In genomic region chr11:117464778-117465177, GRCh38 we compare ENCODE assay signal across 30 cellular contexts.
"Had no signal": no experiment of that assay in that cellular context is flagged by ENCODE, and none has a peak within 500 bp of the region (broad histone marks: within the 10 kb centered on the region; RNA-seq: fewer than 3 reads in every experiment).

No MANE protein-coding gene starts in this region.

- H3K4me1 ChIP-seq: adrenal gland, ascending aorta, body of pancreas, breast epithelium had no signal

- DNase-seq: activated effector memory CD4-positive, alpha-beta T cell treated with anti-CD3 and anti-CD28 coated beads, Interleukin-2, amount 50 U/mL, for 16 hours; activated effector memory CD4-positive, alpha-beta T cell treated with Interleukin-2 at 50 U/mL for 16 hours; activated gamma-delta T cell; activated gamma-delta T cell treated with Interleukin-2 at 50 U/mL for 16 hours; activated naive CD4-positive, alpha-beta T cell; activated naive CD4-positive, alpha-beta T cell treated with anti-CD3 and anti-CD28 coated beads for 36 hours; activated naive CD4-positive, alpha-beta T cell treated with anti-CD3 and anti-CD28 coated beads, Interleukin-2, amount 10 ng/mL, durations not matched to agents 7 days and 5 days; activated naive CD4-positive, alpha-beta T cell treated with anti-CD3 and anti-CD28 coated beads, Interleukin-2, amount 50 U/mL, for 16 hours; activated naive CD4-positive, alpha-beta T cell treated with Interleukin-2 at 50 U/mL for 16 hours; activated naive CD8-positive, alpha-beta T cell treated with anti-CD3 and anti-CD28 coated beads for 36 hours; activated naive CD8-positive, alpha-beta T cell treated with anti-CD3 and anti-CD28 coated beads, Interleukin-2, amount 10 ng/mL, durations not matched to agents 7 days and 5 days; activated naive CD8-positive, alpha-beta T cell treated with anti-CD3 and anti-CD28 coated beads, Interleukin-2, amount 50 U/mL, for 24 hours; activated T-cell treated with anti-CD3 and anti-CD28 coated beads for 4 hours; activated T-cell treated with anti-CD3 and anti-CD28 coated beads, Interleukin-2, amount 50 U/mL, for 1 hour; activated T-cell treated with anti-CD3 and anti-CD28 coated beads, Interleukin-2, amount 50 U/mL, for 24 hours; activated T-cell treated with anti-CD3 and anti-CD28 coated beads, Interleukin-2, amount 50 U/mL, for 4 hours; activated T-cell treated with anti-CD3 and anti-CD28 coated beads, Interleukin-2, amount 50 U/mL, for 48 hours; activated T-cell treated with anti-CD3 and anti-CD28 coated beads, Interleukin-2, amount 50 U/mL, for 72 hours; adrenal gland; amniotic stem cell; amygdala; anterior cingulate cortex; body of pancreas; brain microvascular endothelial cell; caudate nucleus; central memory CD4-positive, alpha-beta T cell; cerebellar nuclear complex had no signal

- H3K27me3 ChIP-seq: adrenal gland, ascending aorta, body of pancreas, brain microvascular endothelial cell, breast epithelium, cardiac muscle cell had no signal

- H3K4me3 ChIP-seq: adrenal gland, ascending aorta, body of pancreas, breast epithelium, cardiac muscle cell had no signal

- H3K27ac ChIP-seq: adrenal gland, ascending aorta, body of pancreas, brain microvascular endothelial cell, breast epithelium, cardiac muscle cell had no signal

- H3K9me3 ChIP-seq: adrenal gland, ascending aorta, body of pancreas, breast epithelium had no signal

- H3K36me3 ChIP-seq: adrenal gland, ascending aorta, brain microvascular endothelial cell, breast epithelium, cardiac muscle cell had no signal
